Comparison of ENCODE assay signal across 8 cellular contexts in the genomic region with DNA sequence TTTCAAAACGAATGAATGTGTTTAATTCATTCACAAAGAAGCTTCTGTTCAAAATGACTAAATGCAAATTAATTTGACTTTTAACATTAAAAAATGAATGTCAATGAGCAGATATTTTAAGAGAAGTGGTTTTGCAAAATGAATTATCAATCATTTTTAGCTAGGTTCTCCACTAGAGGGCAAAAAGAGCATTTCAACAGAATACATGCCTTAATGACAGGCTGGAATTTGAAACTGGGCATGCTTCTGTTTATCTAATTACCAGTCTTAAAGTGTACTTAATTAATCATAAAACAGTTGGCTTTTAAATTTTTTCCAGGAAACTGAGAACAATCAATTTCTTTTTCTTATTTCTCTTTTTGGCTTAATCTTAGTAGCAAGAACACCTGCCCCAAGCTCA.
DNase-seq lines count a peak whose midpoint lies in the region; ATAC-seq and TF ChIP-seq lines count a peak whose summit lies in the region.

No MANE protein-coding gene starts in this region.

- WGBS in GM23248 (ENCODE audit: low coverage in 1 of 2, low lambda C conversion rate in 2 of 2, missing lambda C conversion rate in 2 of 2), 2 experiments = 56 to 57% methylated on average over 1 of the region's 1 CpG

- no peaks in the 10 kb centered on the region for H4K20me1 ChIP-seq in GM23248 (ENCODE audit: insufficient read depth)

- no peaks in the 10 kb centered on the region for H3K9me2 ChIP-seq in GM23248 (ENCODE audit: insufficient read depth)

- H3K4me3 ChIP-seq in GM23248 = no peak overlapping the region

- no peak overlapping the region for H3K9ac ChIP-seq in GM23248

- no peak overlapping the region for H3K27ac ChIP-seq in GM23248

- no peaks in the 10 kb centered on the region for H3K36me3 ChIP-seq in GM23248 (ENCODE audit: low read depth)

- no peak overlapping the region for H2AFZ ChIP-seq in GM23248

- DNase-seq in AG08396 (ENCODE audit: low spot score) (peak; percentile 18), GM23248 (peak; percentile 48), SKM-1 (lab: John Stamatoyannopoulos, UW; ENCODE audit: unreplicated experiment) (peak; percentile 15), iris pigment epithelial cell (ENCODE audit: low read depth) (peak; percentile 31), HPDE6-E6E7 (ENCODE audit: extremely low spot score) (no peak), HK-2 (ENCODE audit: unreplicated experiment) (no peak)

- no peaks in the 10 kb centered on the region for H3K79me2 ChIP-seq in GM23248 (ENCODE audit: insufficient read depth)

- ATAC-seq in GM21717 (IDR thresholded peaks at IDR 0.05; ENCODE audit: unreplicated experiment) = no peak
- ATAC-seq in GM18505 (IDR thresholded peaks at IDR 0.05; ENCODE audit: unreplicated experiment) = no peak

- H3F3A ChIP-seq in GM23248 (ENCODE audit: insufficient read depth) = no peaks in the 10 kb centered on the region

- no peaks in the 10 kb centered on the region for H3K4me1 ChIP-seq in GM23248 (ENCODE audit: insufficient read depth)

- no peak overlapping the region for H3K4me2 ChIP-seq in GM23248 (ENCODE audit: unreplicated experiment)

- in situ Hi-C loops in GM23248 (cut with MboI) = no loop called here

- H3K9me3 ChIP-seq in GM23248 (ENCODE audit: low read depth) = no peaks in the 10 kb centered on the region

- no peaks in the 10 kb centered on the region for H3K27me3 ChIP-seq in GM23248 (replicated peaks; ENCODE audit: insufficient read depth)

- TF ChIP-seq POLR2A in GM18505 (IDR thresholded peaks at IDR 0.05; ENCODE audit: borderline replicate concordance, extremely low read depth, insufficient read depth, insufficient read length) = no peak

Comparison
In these comparisons a context has a peak if more than half of its experiments do, and no peak if none do; other contexts are left out.
1. DNase-seq: peak in AG08396 (single experiment), GM23248 (single experiment), SKM-1 (single experiment) and iris pigment epithelial cell (single experiment); none in HPDE6-E6E7 (single experiment) and HK-2 (single experiment).